In the genomic region with DNA sequence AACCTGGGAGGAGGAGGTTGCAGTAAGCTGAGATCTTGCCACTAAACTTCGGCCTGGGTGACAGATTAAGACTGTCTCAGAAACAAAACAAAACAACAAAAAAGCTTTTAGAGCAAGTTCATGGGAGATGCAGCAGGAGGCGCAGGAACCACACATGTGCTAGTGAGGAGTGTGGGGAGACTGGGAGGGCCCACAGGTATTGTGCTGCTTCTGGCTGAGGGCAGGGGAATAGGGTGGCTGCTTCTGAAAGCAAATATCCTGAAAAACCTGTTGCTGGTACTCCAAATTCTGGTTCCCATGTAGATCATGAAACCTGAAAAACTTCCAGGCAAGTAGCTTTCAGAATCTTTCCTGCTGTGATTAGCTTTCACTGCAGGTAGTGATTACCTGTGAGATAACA, we compare ENCODE assay signal across 2 cellular contexts.
A peak's percentile ranks its signal among the peaks of the same experiment; 100 is the strongest.
TF ChIP-seq lines count a peak whose summit lies in the region.

No MANE protein-coding gene starts in this region.

TF ChIP-seq in H1, 55 proteins besides CTCF, POLR2A, EP300 and RAD21:
- TF ChIP-seq, protein P1, sequence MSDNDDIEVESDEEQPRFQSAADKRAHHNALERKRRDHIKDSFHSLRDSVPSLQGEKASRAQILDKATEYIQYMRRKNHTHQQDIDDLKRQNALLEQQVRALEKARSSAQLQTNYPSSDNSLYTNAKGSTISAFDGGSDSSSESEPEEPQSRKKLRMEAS (IDR thresholded peaks at IDR 0.05): peak; percentile 79
- TF ChIP-seq TAF1 (IDR thresholded peaks at IDR 0.05; ENCODE audit: low read depth, low read length): no peak

TF ChIP-seq in HEK293T, 16 proteins besides CTCF, POLR2A, EP300 and RAD21:
- TF ChIP-seq SUZ12 (IDR thresholded peaks at IDR 0.05) (no peak), ARNT (IDR thresholded peaks at IDR 0.05) (no peak), ELF4 (IDR thresholded peaks at IDR 0.05) (no peak), LEF1 (IDR thresholded peaks at IDR 0.05; ENCODE audit: borderline replicate concordance) (no peak), ZNF384 (IDR thresholded peaks at IDR 0.05) (no peak), HDGF (IDR thresholded peaks at IDR 0.05; ENCODE audit: borderline replicate concordance) (no peak), CTBP1 (IDR thresholded peaks at IDR 0.05; ENCODE audit: borderline replicate concordance) (no peak), FOXA1 (IDR thresholded peaks at IDR 0.05) (no peak), FOXK2 (IDR thresholded peaks at IDR 0.05) (no peak), FOXM1 (IDR thresholded peaks at IDR 0.05; ENCODE audit: borderline replicate concordance) (no peak), L3MBTL2 (conservative IDR thresholded peaks at IDR 0.05) (no peak), BHLHE40 (IDR thresholded peaks at IDR 0.05; ENCODE audit: borderline replicate concordance) (no peak), NFRKB (IDR thresholded peaks at IDR 0.05) (no peak), SP1 (IDR thresholded peaks at IDR 0.05) (no peak), TARDBP (IDR thresholded peaks at IDR 0.05) (no peak)
- TF ChIP-seq, protein P2, sequence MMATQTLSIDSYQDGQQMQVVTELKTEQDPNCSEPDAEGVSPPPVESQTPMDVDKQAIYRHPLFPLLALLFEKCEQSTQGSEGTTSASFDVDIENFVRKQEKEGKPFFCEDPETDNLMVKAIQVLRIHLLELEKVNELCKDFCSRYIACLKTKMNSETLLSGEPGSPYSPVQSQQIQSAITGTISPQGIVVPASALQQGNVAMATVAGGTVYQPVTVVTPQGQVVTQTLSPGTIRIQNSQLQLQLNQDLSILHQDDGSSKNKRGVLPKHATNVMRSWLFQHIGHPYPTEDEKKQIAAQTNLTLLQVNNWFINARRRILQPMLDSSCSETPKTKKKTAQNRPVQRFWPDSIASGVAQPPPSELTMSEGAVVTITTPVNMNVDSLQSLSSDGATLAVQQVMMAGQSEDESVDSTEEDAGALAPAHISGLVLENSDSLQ (IDR thresholded peaks at IDR 0.05): no peak
